Comparison of ENCODE assay signal across 19 cellular contexts in the genomic region with DNA sequence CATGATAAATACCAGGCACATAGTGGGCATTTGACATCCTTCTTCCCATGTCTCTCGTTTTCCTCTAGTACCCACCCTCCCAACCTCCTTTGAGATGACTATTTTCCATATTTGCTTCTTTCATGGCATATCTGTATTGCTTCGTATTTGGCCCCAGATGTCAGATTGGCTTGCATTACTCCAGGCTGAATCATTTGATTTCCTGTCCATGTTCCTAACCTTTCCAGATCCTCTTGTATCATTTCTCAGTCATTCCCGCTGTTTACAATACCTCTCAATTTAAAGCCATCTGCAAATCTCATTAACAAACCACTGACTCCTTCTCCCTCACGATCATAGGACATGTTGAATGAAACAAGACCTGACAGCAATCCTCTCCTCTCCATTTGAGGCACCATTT. TPM values are rescaled to one million over a fixed set of nuclear protein-coding genes. Genes with fewer than 3 reads are reported as not detected.
DNase-seq lines count a peak whose midpoint lies in the region; ATAC-seq, FAIRE-seq and TF ChIP-seq lines count a peak whose summit lies in the region.
"Had no signal": no experiment of that assay in that cellular context is flagged by ENCODE, and none has a peak within 500 bp of the region (broad histone marks: within the 10 kb centered on the region; RNA-seq: fewer than 3 reads in every experiment).

No MANE protein-coding gene starts in this region.

- peaks cover 32% of the 10 kb centered on the region for H3K4me1 Mint-ChIP-seq in astrocyte (ENCODE audit: low read depth, unreplicated experiment)
- H3K4me1 Mint-ChIP-seq in natural killer cell treated with Interleukin-12 subunit alpha and Interleukin-12 subunit beta and Interleukin-15 and Interleukin-18, amount 100 ng/mL, for 72 hours (ENCODE audit: low read depth in 2 of 2) = no peaks in the 10 kb centered on the region
- H3K4me1 Mint-ChIP-seq: activated naive CD8-positive, alpha-beta T cell treated with anti-CD3 and anti-CD28 coated beads, Interleukin-2, amount 10 ng/mL, durations not matched to agents 7 days and 5 days had no signal

- no peak for ATAC-seq in HG03378 (IDR thresholded peaks at IDR 0.05; ENCODE audit: unreplicated experiment)
- no peak for ATAC-seq in natural killer cell treated with Interleukin-12 subunit alpha and Interleukin-12 subunit beta and Interleukin-15 and Interleukin-18, amount 100 ng/mL, for 72 hours
- ATAC-seq: activated CD8-positive, alpha-beta T cell treated with anti-CD3 and anti-CD28 coated beads for 36 hours; activated T-cell treated with anti-CD3 and anti-CD28 coated beads, Interleukin-2, amount 50 U/mL, for 72 hours; right cardiac atrium had no signal

- H3K27ac Mint-ChIP-seq in astrocyte (ENCODE audit: unreplicated experiment) = no peak overlapping the region
- no peak overlapping the region for H3K27ac Mint-ChIP-seq in natural killer cell treated with Interleukin-12 subunit alpha and Interleukin-12 subunit beta and Interleukin-15 and Interleukin-18, amount 100 ng/mL, for 72 hours
- H3K27ac Mint-ChIP-seq: activated CD8-positive, alpha-beta T cell treated with anti-CD3 and anti-CD28 coated beads for 36 hours; activated naive CD8-positive, alpha-beta T cell treated with anti-CD3 and anti-CD28 coated beads, Interleukin-2, amount 10 ng/mL, durations not matched to agents 7 days and 5 days; activated T-cell treated with anti-CD3 and anti-CD28 coated beads, Interleukin-2, amount 50 U/mL, for 72 hours; IgD-negative memory B cell had no signal

- peak; percentile 68 for FAIRE-seq in astrocyte (lab: Jason Lieb, UNC)
- FAIRE-seq: GM19239 had no signal

- H3K4me3 ChIP-seq in astrocyte (ENCODE audit: insufficient read depth, low read depth, low read length) (no peak overlapping the region), fibroblast of villous mesenchyme (ENCODE audit: low read depth, low read length) (no peak overlapping the region)
- H3K4me3 ChIP-seq: vagina had no signal

- peak overlapping the region; percentile 29 for H3K4me2 ChIP-seq in astrocyte (ENCODE audit: low read length)

- no peak overlapping the region for H3K27ac ChIP-seq in astrocyte (ENCODE audit: low read depth, low read length)
- H3K27ac ChIP-seq: vagina had no signal

- no peaks in the 10 kb centered on the region for H3K79me2 ChIP-seq in astrocyte (ENCODE audit: insufficient read depth, low read length)

- H3K4me1 ChIP-seq in astrocyte (ENCODE audit: insufficient read depth, low read length) = peaks cover 15% of the 10 kb centered on the region
- H3K4me1 ChIP-seq: vagina had no signal

- peak; percentile 47 for DNase-seq in AG09319 (ENCODE audit: extremely low read depth, low read depth)
- peak; percentile 90 for DNase-seq in HT1080 (ENCODE audit: low read depth)
- DNase-seq in astrocyte (ENCODE audit: low read depth) = peak; percentile 74
- peak; percentile 41 for DNase-seq in fibroblast of villous mesenchyme (ENCODE audit: low read depth)
- DNase-seq in GF-D8 (lab: John Stamatoyannopoulos, UW) = no peak
- no peak for DNase-seq in natural killer cell treated with Interleukin-12 subunit alpha and Interleukin-12 subunit beta and Interleukin-15 and Interleukin-18, amount 100 ng/mL, for 72 hours (ENCODE audit: low spot score)
- DNase-seq in Ammon's horn (ENCODE audit: low spot score) = no peak
- DNase-seq: activated CD8-positive, alpha-beta T cell treated with anti-CD3 and anti-CD28 coated beads for 36 hours; activated naive CD8-positive, alpha-beta T cell treated with anti-CD3 and anti-CD28 coated beads, Interleukin-2, amount 10 ng/mL, durations not matched to agents 7 days and 5 days; activated T-cell treated with anti-CD3 and anti-CD28 coated beads, Interleukin-2, amount 50 U/mL, for 72 hours; COR-L47; NCI-H1092; right cardiac atrium; RPMI8226; stimulated activated CD4-positive, alpha-beta T cell treated with anti-CD3 and anti-CD28 coated beads, Interleukin-2, amount 100 ng/mL, for 24 hours had no signal

- H3K9me3 ChIP-seq in astrocyte (ENCODE audit: insufficient read depth, low read depth, low read length) = no peaks in the 10 kb centered on the region
- H3K9me3 ChIP-seq: vagina had no signal

- H3K4me3 Mint-ChIP-seq in astrocyte (ENCODE audit: unreplicated experiment) = no peak overlapping the region
- no peak overlapping the region for H3K4me3 Mint-ChIP-seq in natural killer cell treated with Interleukin-12 subunit alpha and Interleukin-12 subunit beta and Interleukin-15 and Interleukin-18, amount 100 ng/mL, for 72 hours
- H3K4me3 Mint-ChIP-seq: activated CD8-positive, alpha-beta T cell treated with anti-CD3 and anti-CD28 coated beads for 36 hours; activated naive CD8-positive, alpha-beta T cell treated with anti-CD3 and anti-CD28 coated beads, Interleukin-2, amount 10 ng/mL, durations not matched to agents 7 days and 5 days; activated T-cell treated with anti-CD3 and anti-CD28 coated beads, Interleukin-2, amount 50 U/mL, for 72 hours; IgD-negative memory B cell had no signal

- no peak for TF ChIP-seq CTCF in AG09319 (IDR thresholded peaks at IDR 0.05; ENCODE audit: low read depth, low read length)
- TF ChIP-seq CTCF in astrocyte (IDR thresholded peaks at IDR 0.05; ENCODE audit: insufficient read depth, low read depth, low read length) = no peak
- TF ChIP-seq CTCF in fibroblast of villous mesenchyme (IDR thresholded peaks at IDR 0.05; ENCODE audit: insufficient read depth, low read depth, low read length) = no peak

- no peaks in the 10 kb centered on the region for H3K36me3 Mint-ChIP-seq in astrocyte (ENCODE audit: low read depth, unreplicated experiment)
- no peaks in the 10 kb centered on the region for H3K36me3 Mint-ChIP-seq in natural killer cell treated with Interleukin-12 subunit alpha and Interleukin-12 subunit beta and Interleukin-15 and Interleukin-18, amount 100 ng/mL, for 72 hours

- no peaks in the 10 kb centered on the region for H3K27me3 Mint-ChIP-seq in astrocyte (ENCODE audit: low read depth, unreplicated experiment)
- peaks cover 13 to 14% of the 10 kb centered on the region in 2 donors for H3K27me3 Mint-ChIP-seq in natural killer cell treated with Interleukin-12 subunit alpha and Interleukin-12 subunit beta and Interleukin-15 and Interleukin-18, amount 100 ng/mL, for 72 hours
- H3K27me3 Mint-ChIP-seq: IgD-negative memory B cell had no signal

- H3K36me3 ChIP-seq in astrocyte (ENCODE audit: insufficient read depth, low read length) = no peaks in the 10 kb centered on the region
- H3K36me3 ChIP-seq: vagina had no signal

- no peaks in the 10 kb centered on the region for H4K20me1 ChIP-seq in astrocyte (ENCODE audit: insufficient read depth, low read length)

- H3K27me3 ChIP-seq in astrocyte (ENCODE audit: insufficient read depth, low read length) = no peaks in the 10 kb centered on the region
- H3K27me3 ChIP-seq: vagina had no signal

- no peaks in the 10 kb centered on the region for H3K9me3 Mint-ChIP-seq in astrocyte (ENCODE audit: unreplicated experiment)
- H3K9me3 Mint-ChIP-seq in natural killer cell treated with Interleukin-12 subunit alpha and Interleukin-12 subunit beta and Interleukin-15 and Interleukin-18, amount 100 ng/mL, for 72 hours = no peaks in the 10 kb centered on the region
- H3K9me3 Mint-ChIP-seq: activated CD8-positive, alpha-beta T cell treated with anti-CD3 and anti-CD28 coated beads for 36 hours; activated naive CD8-positive, alpha-beta T cell treated with anti-CD3 and anti-CD28 coated beads, Interleukin-2, amount 10 ng/mL, durations not matched to agents 7 days and 5 days; activated T-cell treated with anti-CD3 and anti-CD28 coated beads, Interleukin-2, amount 50 U/mL, for 72 hours; IgD-negative memory B cell had no signal

- no peak overlapping the region for H3K9ac ChIP-seq in astrocyte (ENCODE audit: low read length)

- no peak overlapping the region for H2AFZ ChIP-seq in astrocyte (ENCODE audit: low read depth, low read length)

RNA-seq across cellular contexts. Expression of a gene that starts 19.9 kb away (rescaled TPM):
- 8.3 and 10.5 TPM in 2 replicates for total RNA-seq in HT1080 (2014; rRNA removed; shearing (Covaris generic))
- polyA plus RNA-seq in HT1080 (2015; cell fraction: cytosol; rRNA removed) = 12.6 and 14.4 TPM in 2 replicates
- 34.5 and 37.4 TPM in 2 replicates for polyA plus RNA-seq in HT1080 (2015; cell fraction: nucleus; rRNA removed)
- total RNA-seq in astrocyte (13.8 and 14.0 TPM in 2 replicates), fibroblast of villous mesenchyme (12.5 and 13.2 TPM in 2 replicates)
- total RNA-seq in natural killer cell treated with Interleukin-12 subunit alpha and Interleukin-12 subunit beta and Interleukin-15 and Interleukin-18, amount 100 ng/mL, for 72 hours = 10 to 100 TPM; 10.3 to 18.2 TPM

Comparison
In these comparisons a context has a peak if more than half of its experiments do, and no peak if none do; other contexts are left out.
1. DNase-seq: peak in AG09319 (single experiment), HT1080 (single experiment), astrocyte (single experiment) and fibroblast of villous mesenchyme (single experiment); none in GF-D8 (single experiment), natural killer cell treated with Interleukin-12 subunit alpha and Interleukin-12 subunit beta and Interleukin-15 and Interleukin-18, amount 100 ng/mL, for 72 hours (single experiment) and Ammon's horn (single experiment).